Comparison of ENCODE assay signal across 7 cellular contexts in the genomic region with DNA sequence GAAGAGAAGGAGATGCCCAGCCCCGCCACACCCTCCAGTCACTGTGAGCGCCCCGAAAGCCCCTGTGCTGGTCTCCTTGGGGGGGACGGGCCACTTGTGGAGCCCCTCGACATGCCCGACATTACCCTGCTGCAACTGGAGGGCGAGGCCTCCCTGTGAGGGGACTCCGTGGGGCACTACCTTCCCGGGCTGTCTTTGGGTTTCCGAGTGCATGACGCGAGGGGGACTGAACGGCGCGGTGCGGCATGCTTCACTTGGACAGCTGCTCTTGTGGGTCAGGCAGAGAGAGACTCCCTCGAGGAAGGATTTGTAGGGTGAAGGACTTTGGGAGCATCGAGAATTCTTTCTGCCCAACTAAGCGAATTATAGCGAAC. TPM values are rescaled to one million over a fixed set of nuclear protein-coding genes. Genes with fewer than 3 reads are reported as not detected.
DNase-seq lines count a peak whose midpoint lies in the region; ATAC-seq and TF ChIP-seq lines count a peak whose summit lies in the region.

No MANE protein-coding gene starts in this region.

- WGBS in smooth muscle cell (ENCODE audit: low lambda C conversion rate), result 13% methylated on average over 20 of the region's 20 CpGs

- no peak for ATAC-seq in activated T-cell treated with anti-CD3 and anti-CD28 coated beads, Interleukin-2, amount 50 U/mL, for 72 hours (replicated peaks in 1 of 2)
- no peak for ATAC-seq in GM19455 (IDR thresholded peaks at IDR 0.05; ENCODE audit: unreplicated experiment)

- H3K4me1 ChIP-seq in smooth muscle cell (ENCODE audit: low read depth), result peaks cover 8% of the 10 kb centered on the region

- H3K27ac Mint-ChIP-seq in activated T-cell treated with anti-CD3 and anti-CD28 coated beads, Interleukin-2, amount 50 U/mL, for 72 hours, result no peak overlapping the region
- peak overlapping the region in 4 of 6 donors; percentile 1 to 63 (median 20) for H3K27ac Mint-ChIP-seq in immature natural killer cell

- no peaks in the 10 kb centered on the region for H3K36me3 Mint-ChIP-seq in activated T-cell treated with anti-CD3 and anti-CD28 coated beads, Interleukin-2, amount 50 U/mL, for 72 hours (ENCODE audit: insufficient read depth in 2 of 2)
- H3K36me3 Mint-ChIP-seq in immature natural killer cell, result no peaks in the 10 kb centered on the region

- H3K4me3 Mint-ChIP-seq in activated T-cell treated with anti-CD3 and anti-CD28 coated beads, Interleukin-2, amount 50 U/mL, for 72 hours, result peak overlapping the region; percentile 70 to 93
- peak overlapping the region; percentile 33 to 71 (median 52) for H3K4me3 Mint-ChIP-seq in immature natural killer cell

- DNase-seq in H7 (peak; percentile 30), immature natural killer cell (no peak), smooth muscle cell (lab: John Stamatoyannopoulos, UW; ENCODE audit: unreplicated experiment) (no peak), NCI-H345 (lab: John Stamatoyannopoulos, UW) (no peak), NCI-H1694 treated with DMSO at 0.1 percent for 48 hours (lab: John Stamatoyannopoulos, UW) (no peak)
- DNase-seq in activated T-cell treated with anti-CD3 and anti-CD28 coated beads, Interleukin-2, amount 50 U/mL, for 72 hours, result no peak

- no peaks in the 10 kb centered on the region for H3K9me3 Mint-ChIP-seq in activated T-cell treated with anti-CD3 and anti-CD28 coated beads, Interleukin-2, amount 50 U/mL, for 72 hours
- H3K9me3 Mint-ChIP-seq in immature natural killer cell, result no peaks in the 10 kb centered on the region

- no peak for TF ChIP-seq CTCF in smooth muscle cell (IDR thresholded peaks at IDR 0.05; ENCODE audit: borderline replicate concordance, insufficient read depth, poor library complexity, severe bottlenecking)

- H3K79me2 ChIP-seq in smooth muscle cell (ENCODE audit: low read depth), result peaks cover 39% of the 10 kb centered on the region

- no peaks in the 10 kb centered on the region for H3K9me3 ChIP-seq in smooth muscle cell (replicated peaks; ENCODE audit: low read depth)

- H3K9ac ChIP-seq in smooth muscle cell (ENCODE audit: low read depth), result peak overlapping the region; percentile 68

- H3K4me2 ChIP-seq in smooth muscle cell, result peak overlapping the region; percentile 90

- H3K27me3 ChIP-seq in H7 (ENCODE audit: control insufficient read depth, insufficient read depth, low read length), result peaks cover 72% of the 10 kb centered on the region
- H3K27me3 ChIP-seq in smooth muscle cell (ENCODE audit: low read depth), result peaks cover 13% of the 10 kb centered on the region

- peak overlapping the region; percentile 54; the same call in 1 of the 2 replicates for H3K4me3 ChIP-seq in H7 (ENCODE audit: insufficient read depth, low read depth, low read length)
- peak overlapping the region; percentile 80 for H3K4me3 ChIP-seq in smooth muscle cell

- peaks cover 38% of the 10 kb centered on the region for H3K27me3 Mint-ChIP-seq in activated T-cell treated with anti-CD3 and anti-CD28 coated beads, Interleukin-2, amount 50 U/mL, for 72 hours (ENCODE audit: low read depth)
- H3K27me3 Mint-ChIP-seq in immature natural killer cell (ENCODE audit: low read depth in 3 of 3), result peaks cover 25 to 33% (median 25%) of the 10 kb centered on the region in 3 donors

- H2AFZ ChIP-seq in smooth muscle cell (ENCODE audit: low read depth), result peak overlapping the region; percentile 84

- H3K27ac ChIP-seq in smooth muscle cell (ENCODE audit: low read depth), result no peak overlapping the region

- H3K36me3 ChIP-seq in H7 (replicated peaks; ENCODE audit: control insufficient read depth, insufficient read depth, low read length), result no peaks in the 10 kb centered on the region
- H3K36me3 ChIP-seq in smooth muscle cell (ENCODE audit: low read depth), result no peaks in the 10 kb centered on the region

- peaks cover 9% of the 10 kb centered on the region for H3F3A ChIP-seq in smooth muscle cell (ENCODE audit: low read depth)

- H4K20me1 ChIP-seq in smooth muscle cell (ENCODE audit: low read depth), result peaks cover 11% of the 10 kb centered on the region

- H3K4me1 Mint-ChIP-seq in activated T-cell treated with anti-CD3 and anti-CD28 coated beads, Interleukin-2, amount 50 U/mL, for 72 hours (ENCODE audit: low read depth), result peaks cover 14% of the 10 kb centered on the region
- H3K4me1 Mint-ChIP-seq in immature natural killer cell, result peaks cover 11 to 12% of the 10 kb centered on the region in 2 donors

RNA-seq across cellular contexts. Expression of gene CCDC184, which starts 1.1 kb away (rescaled TPM):
- 0.07 and 0.17 TPM in 2 replicates for total RNA-seq in H7 (2014; rRNA removed; shearing (Covaris generic))
- total RNA-seq in activated T-cell treated with anti-CD3 and anti-CD28 coated beads, Interleukin-2, amount 50 U/mL, for 72 hours, result under 1 TPM; 0.17 to 0.32 TPM
- polyA plus RNA-seq in immature natural killer cell, result under 1 TPM in 2 of 3 donors, not detected in 1; 0.23 to 0.44 TPM
- total RNA-seq in smooth muscle cell, result 23.7 and 36.6 TPM in 2 replicates
- 56.1 and 74.1 TPM in 2 replicates for polyA plus RNA-seq in smooth muscle cell

RNA-seq across cellular contexts. Expression of gene OR10AD1, which starts 18.6 kb away (rescaled TPM):
- not detected in 2 replicates for total RNA-seq in H7 (2014; rRNA removed; shearing (Covaris generic))
- not detected for total RNA-seq in activated T-cell treated with anti-CD3 and anti-CD28 coated beads, Interleukin-2, amount 50 U/mL, for 72 hours
- polyA plus RNA-seq in immature natural killer cell, result not detected
- total RNA-seq in smooth muscle cell, result not detected in 2 replicates
- not detected in 2 replicates for polyA plus RNA-seq in smooth muscle cell

RNA-seq across cellular contexts. Expression of gene ASB8, which starts 27.2 kb away (rescaled TPM):
- total RNA-seq in H7 (2014; rRNA removed; shearing (Covaris generic)), result 7.5 and 8.5 TPM in 2 replicates
- total RNA-seq in activated T-cell treated with anti-CD3 and anti-CD28 coated beads, Interleukin-2, amount 50 U/mL, for 72 hours, result 10 to 100 TPM; 52.3 to 61.8 TPM
- polyA plus RNA-seq in immature natural killer cell (100 to 1,000 TPM in 1 of 3 donors, 10 to 100 TPM in 2; 68.0 to 140 (median 84.2) TPM), smooth muscle cell (18.0 and 25.4 TPM in 2 replicates)
- 26.9 and 31.1 TPM in 2 replicates for total RNA-seq in smooth muscle cell

Comparison
In these comparisons a context has a peak if more than half of its experiments do, and no peak if none do; other contexts are left out.
1. RNA of gene CCDC184, which starts 1.1 kb away (total RNA-seq): 23.7 to 36.6 TPM in smooth muscle cell; 0.17 to 0.32 TPM in activated T-cell treated with anti-CD3 and anti-CD28 coated beads, Interleukin-2, amount 50 U/mL, for 72 hours and 0.07 to 0.17 TPM in H7; every median in the first group is over 10 times any median in the second.